In the genomic region with DNA sequence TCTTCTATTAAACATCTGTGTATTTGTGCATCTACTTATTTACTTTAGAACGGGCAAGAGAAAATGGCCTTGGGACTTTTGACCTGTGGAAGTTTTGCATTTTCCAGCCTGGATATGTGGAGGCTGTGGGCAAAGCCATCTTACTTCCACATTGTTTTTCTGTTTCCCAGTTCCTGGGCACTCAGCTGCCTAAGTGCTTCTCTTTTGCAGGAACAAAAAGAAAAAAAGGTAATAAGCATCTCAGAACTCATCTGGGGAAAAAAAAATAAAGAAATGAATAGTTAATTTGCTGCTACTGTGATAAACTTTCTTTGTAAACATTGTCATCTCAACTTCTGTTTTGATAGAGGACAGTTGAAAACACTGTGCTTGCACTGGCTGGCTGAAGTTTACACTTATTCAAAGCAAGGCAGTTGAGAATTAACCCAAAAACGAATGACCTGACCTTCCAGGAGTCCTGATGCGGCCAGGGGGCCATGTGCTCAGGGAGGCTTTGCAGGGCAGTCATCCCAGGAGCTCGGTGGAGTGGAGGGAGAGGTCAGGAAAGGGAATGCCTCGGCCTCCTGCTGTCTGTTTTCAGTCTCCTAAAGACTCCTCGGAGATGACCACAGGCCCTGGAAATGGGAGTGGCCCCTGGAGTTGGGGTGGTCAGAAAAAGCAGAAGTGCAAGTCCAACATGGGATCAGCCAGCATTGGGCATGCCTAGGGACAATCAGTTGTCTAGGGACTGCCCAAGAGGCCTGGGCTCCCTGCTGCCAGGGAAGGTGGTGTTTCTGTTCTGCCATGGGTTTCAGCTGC, we compare ENCODE assay signal across 1 cellular context.
A peak's percentile ranks its signal among the peaks of the same experiment; 100 is the strongest.
TF ChIP-seq lines count a peak whose summit lies in the region.

No MANE protein-coding gene starts in this region.

TF ChIP-seq in HepG2, 621 proteins besides CTCF, POLR2A, EP300 and RAD21 (continued from another document and continues in another):
- TF ChIP-seq, protein P1, sequence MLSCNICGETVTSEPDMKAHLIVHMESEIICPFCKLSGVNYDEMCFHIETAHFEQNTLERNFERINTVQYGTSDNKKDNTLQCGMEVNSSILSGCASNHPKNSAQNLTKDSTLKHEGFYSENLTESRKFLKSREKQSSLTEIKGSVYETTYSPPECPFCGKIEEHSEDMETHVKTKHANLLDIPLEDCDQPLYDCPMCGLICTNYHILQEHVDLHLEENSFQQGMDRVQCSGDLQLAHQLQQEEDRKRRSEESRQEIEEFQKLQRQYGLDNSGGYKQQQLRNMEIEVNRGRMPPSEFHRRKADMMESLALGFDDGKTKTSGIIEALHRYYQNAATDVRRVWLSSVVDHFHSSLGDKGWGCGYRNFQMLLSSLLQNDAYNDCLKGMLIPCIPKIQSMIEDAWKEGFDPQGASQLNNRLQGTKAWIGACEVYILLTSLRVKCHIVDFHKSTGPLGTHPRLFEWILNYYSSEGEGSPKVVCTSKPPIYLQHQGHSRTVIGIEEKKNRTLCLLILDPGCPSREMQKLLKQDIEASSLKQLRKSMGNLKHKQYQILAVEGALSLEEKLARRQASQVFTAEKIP (CRISPR knock-in tag; IDR thresholded peaks at IDR 0.05; ENCODE audit: borderline replicate concordance) = no peak
- TF ChIP-seq ZNF766 (CRISPR knock-in tag; IDR thresholded peaks at IDR 0.05; ENCODE audit: borderline replicate concordance) (no peak), ZFY (CRISPR knock-in tag; IDR thresholded peaks at IDR 0.05) (peak; percentile 33; the same call in 1 of the 2 replicates), FOSL1 (CRISPR knock-in tag; IDR thresholded peaks at IDR 0.05; ENCODE audit: borderline replicate concordance) (no peak), ZNF616 (CRISPR knock-in tag; IDR thresholded peaks at IDR 0.05; ENCODE audit: low read depth) (no peak), HNF4G (IDR thresholded peaks at IDR 0.05; ENCODE audit: borderline replicate concordance, low read depth, low read length) (peak; percentile 61), HNF4G (CRISPR knock-in tag; IDR thresholded peaks at IDR 0.05; ENCODE audit: borderline replicate concordance, low read depth) (no peak), KLF15 (CRISPR knock-in tag; IDR thresholded peaks at IDR 0.05; ENCODE audit: borderline replicate concordance) (no peak), ZNF251 (CRISPR knock-in tag; IDR thresholded peaks at IDR 0.05) (no peak), YEATS2 (CRISPR knock-in tag; IDR thresholded peaks at IDR 0.05; ENCODE audit: borderline replicate concordance) (no peak), ELF1 (CRISPR knock-in tag; IDR thresholded peaks at IDR 0.05) (no peak), GMEB1 (CRISPR knock-in tag; IDR thresholded peaks at IDR 0.05; ENCODE audit: borderline replicate concordance) (no peak), CREM (IDR thresholded peaks at IDR 0.05) (no peak), CREM (CRISPR knock-in tag; IDR thresholded peaks at IDR 0.05) (no peak), RARG (CRISPR knock-in tag; IDR thresholded peaks at IDR 0.05; ENCODE audit: low read depth) (no peak), SAFB2 (CRISPR knock-in tag; IDR thresholded peaks at IDR 0.05; ENCODE audit: borderline replicate concordance, low read depth) (no peak), ZFP90 (CRISPR knock-in tag; IDR thresholded peaks at IDR 0.05; ENCODE audit: borderline replicate concordance) (no peak), DNMT1 (CRISPR knock-in tag; IDR thresholded peaks at IDR 0.05) (no peak), SCMH1 (CRISPR knock-in tag; IDR thresholded peaks at IDR 0.05; ENCODE audit: borderline replicate concordance) (no peak), CSRNP1 (CRISPR knock-in tag; IDR thresholded peaks at IDR 0.05) (no peak), MAFF (IDR thresholded peaks at IDR 0.05; ENCODE audit: low read depth, low read length) (no peak), SAP130 (CRISPR knock-in tag; IDR thresholded peaks at IDR 0.05; ENCODE audit: low read depth) (peak; percentile 37; the same call in 1 of the 2 replicates), NR1H2 (CRISPR knock-in tag; IDR thresholded peaks at IDR 0.05; ENCODE audit: borderline replicate concordance, low read depth) (no peak), TAF15 (IDR thresholded peaks at IDR 0.05; ENCODE audit: low read depth, low read length, poor library complexity, severe bottlenecking) (no peak), ZNF343 (CRISPR knock-in tag; IDR thresholded peaks at IDR 0.05) (no peak), ZFP91 (CRISPR knock-in tag; IDR thresholded peaks at IDR 0.05; ENCODE audit: borderline replicate concordance) (no peak), ZNF660 (CRISPR knock-in tag; IDR thresholded peaks at IDR 0.05; ENCODE audit: borderline replicate concordance, low read depth) (no peak), ZSCAN21 (CRISPR knock-in tag; IDR thresholded peaks at IDR 0.05; ENCODE audit: borderline replicate concordance) (no peak), NFE2L2 (IDR thresholded peaks at IDR 0.05; ENCODE audit: low read length) (no peak), CCDC6 (CRISPR knock-in tag; IDR thresholded peaks at IDR 0.05) (no peak), HMG20A (CRISPR knock-in tag; IDR thresholded peaks at IDR 0.05; ENCODE audit: borderline replicate concordance) (peak; percentile 15; the same call in 1 of the 2 replicates), ZNF777 (CRISPR knock-in tag; IDR thresholded peaks at IDR 0.05) (no peak), NR2C2 (CRISPR knock-in tag; IDR thresholded peaks at IDR 0.05; ENCODE audit: borderline replicate concordance) (no peak; the same call in 1 of the 2 replicates), ESRRA (CRISPR knock-in tag; IDR thresholded peaks at IDR 0.05; ENCODE audit: low read depth) (no peak), FLYWCH1 (CRISPR knock-in tag; IDR thresholded peaks at IDR 0.05) (no peak), MED8 (CRISPR knock-in tag; IDR thresholded peaks at IDR 0.05; ENCODE audit: insufficient replicate concordance) (no peak), STAG1 (CRISPR knock-in tag; IDR thresholded peaks at IDR 0.05) (no peak), RNF2 (conservative IDR thresholded peaks at IDR 0.05; ENCODE audit: low read depth) (no peak), ZNF329 (CRISPR knock-in tag; IDR thresholded peaks at IDR 0.05; ENCODE audit: low read depth) (no peak), SOX13 (IDR thresholded peaks at IDR 0.05) (no peak), SOX13 (CRISPR knock-in tag; conservative IDR thresholded peaks at IDR 0.05 in 1 of 2, IDR thresholded peaks at IDR 0.05 in 1 of 2) (peak in 1 of 2 experiments; percentile 33; a peak in 1 of 4 replicates), MYNN (CRISPR knock-in tag; IDR thresholded peaks at IDR 0.05; ENCODE audit: low read depth) (no peak), JUN (CRISPR knock-in tag; IDR thresholded peaks at IDR 0.05) (no peak), HOXA7 (CRISPR knock-in tag; IDR thresholded peaks at IDR 0.05) (no peak), TGIF2 (CRISPR knock-in tag; IDR thresholded peaks at IDR 0.05) (no peak)
- TF ChIP-seq, protein P2, sequence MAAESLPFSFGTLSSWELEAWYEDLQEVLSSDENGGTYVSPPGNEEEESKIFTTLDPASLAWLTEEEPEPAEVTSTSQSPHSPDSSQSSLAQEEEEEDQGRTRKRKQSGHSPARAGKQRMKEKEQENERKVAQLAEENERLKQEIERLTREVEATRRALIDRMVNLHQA (CRISPR knock-in tag; IDR thresholded peaks at IDR 0.05) = no peak
- TF ChIP-seq, protein P3, sequence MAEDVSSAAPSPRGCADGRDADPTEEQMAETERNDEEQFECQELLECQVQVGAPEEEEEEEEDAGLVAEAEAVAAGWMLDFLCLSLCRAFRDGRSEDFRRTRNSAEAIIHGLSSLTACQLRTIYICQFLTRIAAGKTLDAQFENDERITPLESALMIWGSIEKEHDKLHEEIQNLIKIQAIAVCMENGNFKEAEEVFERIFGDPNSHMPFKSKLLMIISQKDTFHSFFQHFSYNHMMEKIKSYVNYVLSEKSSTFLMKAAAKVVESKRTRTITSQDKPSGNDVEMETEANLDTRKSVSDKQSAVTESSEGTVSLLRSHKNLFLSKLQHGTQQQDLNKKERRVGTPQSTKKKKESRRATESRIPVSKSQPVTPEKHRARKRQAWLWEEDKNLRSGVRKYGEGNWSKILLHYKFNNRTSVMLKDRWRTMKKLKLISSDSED (CRISPR knock-in tag; IDR thresholded peaks at IDR 0.05) = no peak
- TF ChIP-seq, protein P4, sequence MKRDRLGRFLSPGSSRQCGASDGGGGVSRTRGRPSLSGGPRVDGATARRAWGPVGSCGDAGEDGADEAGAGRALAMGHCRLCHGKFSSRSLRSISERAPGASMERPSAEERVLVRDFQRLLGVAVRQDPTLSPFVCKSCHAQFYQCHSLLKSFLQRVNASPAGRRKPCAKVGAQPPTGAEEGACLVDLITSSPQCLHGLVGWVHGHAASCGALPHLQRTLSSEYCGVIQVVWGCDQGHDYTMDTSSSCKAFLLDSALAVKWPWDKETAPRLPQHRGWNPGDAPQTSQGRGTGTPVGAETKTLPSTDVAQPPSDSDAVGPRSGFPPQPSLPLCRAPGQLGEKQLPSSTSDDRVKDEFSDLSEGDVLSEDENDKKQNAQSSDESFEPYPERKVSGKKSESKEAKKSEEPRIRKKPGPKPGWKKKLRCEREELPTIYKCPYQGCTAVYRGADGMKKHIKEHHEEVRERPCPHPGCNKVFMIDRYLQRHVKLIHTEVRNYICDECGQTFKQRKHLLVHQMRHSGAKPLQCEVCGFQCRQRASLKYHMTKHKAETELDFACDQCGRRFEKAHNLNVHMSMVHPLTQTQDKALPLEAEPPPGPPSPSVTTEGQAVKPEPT (CRISPR knock-in tag; IDR thresholded peaks at IDR 0.05; ENCODE audit: low read depth) = no peak
- TF ChIP-seq, protein P5, sequence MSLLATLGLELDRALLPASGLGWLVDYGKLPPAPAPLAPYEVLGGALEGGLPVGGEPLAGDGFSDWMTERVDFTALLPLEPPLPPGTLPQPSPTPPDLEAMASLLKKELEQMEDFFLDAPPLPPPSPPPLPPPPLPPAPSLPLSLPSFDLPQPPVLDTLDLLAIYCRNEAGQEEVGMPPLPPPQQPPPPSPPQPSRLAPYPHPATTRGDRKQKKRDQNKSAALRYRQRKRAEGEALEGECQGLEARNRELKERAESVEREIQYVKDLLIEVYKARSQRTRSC (CRISPR knock-in tag; IDR thresholded peaks at IDR 0.05; ENCODE audit: low read depth) = no peak
- TF ChIP-seq, protein P6, sequence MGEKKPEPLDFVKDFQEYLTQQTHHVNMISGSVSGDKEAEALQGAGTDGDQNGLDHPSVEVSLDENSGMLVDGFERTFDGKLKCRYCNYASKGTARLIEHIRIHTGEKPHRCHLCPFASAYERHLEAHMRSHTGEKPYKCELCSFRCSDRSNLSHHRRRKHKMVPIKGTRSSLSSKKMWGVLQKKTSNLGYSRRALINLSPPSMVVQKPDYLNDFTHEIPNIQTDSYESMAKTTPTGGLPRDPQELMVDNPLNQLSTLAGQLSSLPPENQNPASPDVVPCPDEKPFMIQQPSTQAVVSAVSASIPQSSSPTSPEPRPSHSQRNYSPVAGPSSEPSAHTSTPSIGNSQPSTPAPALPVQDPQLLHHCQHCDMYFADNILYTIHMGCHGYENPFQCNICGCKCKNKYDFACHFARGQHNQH (CRISPR knock-in tag; IDR thresholded peaks at IDR 0.05) = no peak
- TF ChIP-seq, protein P7, sequence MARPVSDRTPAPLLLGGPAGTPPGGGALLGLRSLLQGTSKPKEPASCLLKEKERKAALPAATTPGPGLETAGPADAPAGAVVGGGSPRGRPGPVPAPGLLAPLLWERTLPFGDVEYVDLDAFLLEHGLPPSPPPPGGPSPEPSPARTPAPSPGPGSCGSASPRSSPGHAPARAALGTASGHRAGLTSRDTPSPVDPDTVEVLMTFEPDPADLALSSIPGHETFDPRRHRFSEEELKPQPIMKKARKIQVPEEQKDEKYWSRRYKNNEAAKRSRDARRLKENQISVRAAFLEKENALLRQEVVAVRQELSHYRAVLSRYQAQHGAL (CRISPR knock-in tag; IDR thresholded peaks at IDR 0.05; ENCODE audit: not compliant biosample characterization) = no peak
- TF ChIP-seq, protein P8, sequence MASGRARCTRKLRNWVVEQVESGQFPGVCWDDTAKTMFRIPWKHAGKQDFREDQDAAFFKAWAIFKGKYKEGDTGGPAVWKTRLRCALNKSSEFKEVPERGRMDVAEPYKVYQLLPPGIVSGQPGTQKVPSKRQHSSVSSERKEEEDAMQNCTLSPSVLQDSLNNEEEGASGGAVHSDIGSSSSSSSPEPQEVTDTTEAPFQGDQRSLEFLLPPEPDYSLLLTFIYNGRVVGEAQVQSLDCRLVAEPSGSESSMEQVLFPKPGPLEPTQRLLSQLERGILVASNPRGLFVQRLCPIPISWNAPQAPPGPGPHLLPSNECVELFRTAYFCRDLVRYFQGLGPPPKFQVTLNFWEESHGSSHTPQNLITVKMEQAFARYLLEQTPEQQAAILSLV (CRISPR knock-in tag; IDR thresholded peaks at IDR 0.05; ENCODE audit: borderline replicate concordance) = no peak
